Comparison of ENCODE assay signal across 17 cellular contexts in the genomic region with DNA sequence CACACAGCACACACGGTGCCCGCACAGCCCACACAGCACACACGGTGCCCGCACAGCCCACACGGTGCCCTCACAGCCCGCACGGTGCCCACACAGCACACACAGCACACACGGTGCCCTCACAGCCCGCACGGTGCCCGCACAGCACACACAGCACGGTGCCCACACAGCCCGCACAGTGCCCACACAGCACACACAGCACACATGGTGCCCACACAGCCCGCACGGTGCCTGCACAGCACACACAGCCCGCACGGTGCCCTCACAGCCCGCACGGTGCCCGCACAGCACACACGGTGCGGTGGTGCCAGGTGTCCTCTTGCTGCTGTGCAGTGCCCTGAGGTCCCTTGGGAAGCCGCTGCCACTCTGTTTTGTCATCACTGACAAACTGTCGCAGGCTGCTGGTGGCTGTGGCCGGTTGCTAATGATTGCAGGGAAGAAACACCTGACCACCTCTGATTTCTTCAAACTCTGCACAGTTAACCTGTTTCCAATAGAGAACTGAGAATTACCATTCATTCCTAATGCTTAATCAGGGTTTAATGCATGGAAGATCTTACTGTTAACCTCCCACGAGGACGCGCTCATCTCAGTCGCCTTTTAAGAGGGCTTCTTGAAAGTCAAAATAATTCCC.
DNase-seq lines count a peak whose midpoint lies in the region; ATAC-seq lines count a peak whose summit lies in the region.
"Had no signal": no experiment of that assay in that cellular context is flagged by ENCODE, and none has a peak within 500 bp of the region (broad histone marks: within the 10 kb centered on the region; RNA-seq: fewer than 3 reads in every experiment).

No MANE protein-coding gene starts in this region.

- CTCF ChIA-PET in activated naive CD4-positive, alpha-beta T cell treated with anti-CD3 and anti-CD28 coated beads for 36 hours (lab: Charles Lee), result no interaction called here

- H3K18ac ChIP-seq in neuronal stem cell (ENCODE audit: low read length), result peak overlapping the region; percentile 11

- no peak overlapping the region for H3K4me2 ChIP-seq in neuronal stem cell (ENCODE audit: insufficient read depth, low read length, poor library complexity, severe bottlenecking)

- H2BK15ac ChIP-seq in neuronal stem cell (ENCODE audit: low read length), result no peak overlapping the region

- H3K14ac ChIP-seq in neuronal stem cell (ENCODE audit: low read length), result no peak overlapping the region

- peaks cover 0 to 2% of the 10 kb centered on the region in 2 donors for H3K36me3 ChIP-seq in neuronal stem cell (replicated peaks in 1 of 2; ENCODE audit: control insufficient read depth in 2 of 2, insufficient read depth in 2 of 2, low read length in 2 of 2)
- H3K36me3 ChIP-seq: heart left ventricle, uterus had no signal

- no peak overlapping the region for H2BK12ac ChIP-seq in neuronal stem cell (ENCODE audit: low read length)

- intact Hi-C loops in activated naive CD4-positive, alpha-beta T cell treated with anti-CD3 and anti-CD28 coated beads for 36 hours (cut with micrococcal nuclease), result no loop called here

- H3K36me3 Mint-ChIP-seq in activated naive CD4-positive, alpha-beta T cell treated with anti-CD3 and anti-CD28 coated beads for 36 hours (ENCODE audit: low read depth), result no peaks in the 10 kb centered on the region

- H3K23ac ChIP-seq in neuronal stem cell (ENCODE audit: low read depth, low read length, poor library complexity), result peak overlapping the region; percentile 95

- H2BK120ac ChIP-seq in neuronal stem cell (ENCODE audit: low read depth, low read length), result no peak overlapping the region

- peaks cover 0 to 2% of the 10 kb centered on the region in 2 donors for H3K9me3 ChIP-seq in neuronal stem cell (replicated peaks in 1 of 2; ENCODE audit: control insufficient read depth in 2 of 2, insufficient read depth in 1 of 2, low read depth in 1 of 2, low read length in 2 of 2)
- H3K9me3 ChIP-seq: heart left ventricle, uterus had no signal

- no peak overlapping the region for H3K4me3 Mint-ChIP-seq in activated naive CD4-positive, alpha-beta T cell treated with anti-CD3 and anti-CD28 coated beads for 36 hours
- H3K4me3 Mint-ChIP-seq: activated CD4-positive, alpha-beta memory T cell treated with anti-CD3 and anti-CD28 coated beads, Interleukin-2, amount 10 ng/mL, durations not matched to agents 7 days and 5 days; nephron progenitor cell had no signal

- no peaks in the 10 kb centered on the region for H3K79me1 ChIP-seq in neuronal stem cell (ENCODE audit: low read depth, low read length)

- H3K4me1 ChIP-seq in neuronal stem cell (ENCODE audit: control insufficient read depth in 2 of 2, insufficient read depth in 1 of 2, low read depth in 1 of 2, low read length in 2 of 2), result peaks cover 0 to 2% of the 10 kb centered on the region in 2 donors
- H3K4me1 ChIP-seq: heart left ventricle, uterus had no signal

- H3K4ac ChIP-seq in neuronal stem cell (ENCODE audit: low read length), result no peak overlapping the region

- no peak overlapping the region for H2AK5ac ChIP-seq in neuronal stem cell (ENCODE audit: low read depth, low read length)

- peak; percentile 69 for ATAC-seq in GM21423 (IDR thresholded peaks at IDR 0.05; ENCODE audit: unreplicated experiment)
- ATAC-seq: HCT116, heart left ventricle had no signal

- H2AFZ ChIP-seq in neuronal stem cell (ENCODE audit: low read length), result no peak overlapping the region

- H3K4me1 Mint-ChIP-seq in activated naive CD4-positive, alpha-beta T cell treated with anti-CD3 and anti-CD28 coated beads for 36 hours (ENCODE audit: low read depth), result no peaks in the 10 kb centered on the region
- H3K4me1 Mint-ChIP-seq: activated CD4-positive, alpha-beta memory T cell treated with anti-CD3 and anti-CD28 coated beads, Interleukin-2, amount 10 ng/mL, durations not matched to agents 7 days and 5 days; nephron progenitor cell had no signal

- no peaks in the 10 kb centered on the region for H3K9me3 Mint-ChIP-seq in activated naive CD4-positive, alpha-beta T cell treated with anti-CD3 and anti-CD28 coated beads for 36 hours
- H3K9me3 Mint-ChIP-seq: activated CD4-positive, alpha-beta memory T cell treated with anti-CD3 and anti-CD28 coated beads, Interleukin-2, amount 10 ng/mL, durations not matched to agents 7 days and 5 days; nephron progenitor cell had no signal

- no peak overlapping the region for H4K91ac ChIP-seq in neuronal stem cell (ENCODE audit: low read depth, low read length, poor library complexity)

- peak overlapping the region; percentile 34 for H3K9ac ChIP-seq in neuronal stem cell (ENCODE audit: low read depth, low read length, poor library complexity)

- no peak overlapping the region for H3K27ac Mint-ChIP-seq in activated naive CD4-positive, alpha-beta T cell treated with anti-CD3 and anti-CD28 coated beads for 36 hours
- H3K27ac Mint-ChIP-seq: activated CD4-positive, alpha-beta memory T cell treated with anti-CD3 and anti-CD28 coated beads, Interleukin-2, amount 10 ng/mL, durations not matched to agents 7 days and 5 days; nephron progenitor cell had no signal

- no CpG with 5 or more reads among the region's 29 CpGs for WGBS in neuronal stem cell (ENCODE audit: extremely low coverage in 2 of 2, insufficient read length in 2 of 2, insufficient replicate concordance in 1 of 2), 2 donors

- no peaks in the 10 kb centered on the region for H3K27me3 Mint-ChIP-seq in activated naive CD4-positive, alpha-beta T cell treated with anti-CD3 and anti-CD28 coated beads for 36 hours (ENCODE audit: low read depth)
- H3K27me3 Mint-ChIP-seq: activated CD4-positive, alpha-beta memory T cell treated with anti-CD3 and anti-CD28 coated beads, Interleukin-2, amount 10 ng/mL, durations not matched to agents 7 days and 5 days had no signal

- H3K27ac ChIP-seq in neuronal stem cell (replicated peaks; ENCODE audit: low read length), result no peak overlapping the region
- H3K27ac ChIP-seq: heart left ventricle, HL-60, uterus had no signal

- DNase-seq in NCI-H510A treated with DMSO at 0.1 percent for 48 hours (lab: John Stamatoyannopoulos, UW) (peak; percentile 23), NCI-H510A (lab: John Stamatoyannopoulos, UW) (no peak), NCI-H345 treated with DMSO at 0.1 percent for 48 hours (lab: John Stamatoyannopoulos, UW; ENCODE audit: unreplicated experiment) (peak; percentile 11), neuronal stem cell (ENCODE audit: low spot score) (no peak), GOT3 (lab: John Stamatoyannopoulos, UW) (no peak), NCI-H1092 treated with DMSO at 0.1 percent for 48 hours (lab: John Stamatoyannopoulos, UW) (no peak)
- DNase-seq in activated naive CD4-positive, alpha-beta T cell treated with anti-CD3 and anti-CD28 coated beads for 36 hours, result no peak
- DNase-seq: activated CD4-positive, alpha-beta memory T cell treated with anti-CD3 and anti-CD28 coated beads, Interleukin-2, amount 10 ng/mL, durations not matched to agents 7 days and 5 days; KBM-7; NCI-H1048; NCI-H446 treated with DMSO at 0.1 percent for 48 hours; nephron progenitor cell; uterus had no signal

- H4K8ac ChIP-seq in neuronal stem cell (ENCODE audit: low read depth, low read length), result peak overlapping the region; percentile 87

- no peak overlapping the region for H2BK5ac ChIP-seq in neuronal stem cell (ENCODE audit: low read length)

- H3K4me3 ChIP-seq in neuronal stem cell (ENCODE audit: low read length in 2 of 2), result peak overlapping the region in 1 of 2 donors; percentile 60
- H3K4me3 ChIP-seq: heart left ventricle, uterus had no signal

- no peaks in the 10 kb centered on the region for H3K27me3 ChIP-seq in neuronal stem cell (ENCODE audit: control insufficient read depth in 3 of 3, insufficient read depth in 3 of 3, low read depth in 1 of 3, low read length in 3 of 3)
- H3K27me3 ChIP-seq: heart left ventricle, uterus had no signal

Comparison
In these comparisons a context has a peak if more than half of its experiments do, and no peak if none do; other contexts are left out.
1. DNase-seq: peak in NCI-H510A treated with DMSO at 0.1 percent for 48 hours (single experiment) and NCI-H345 treated with DMSO at 0.1 percent for 48 hours (single experiment); none in NCI-H510A (single experiment), neuronal stem cell (single experiment), activated naive CD4-positive, alpha-beta T cell treated with anti-CD3 and anti-CD28 coated beads for 36 hours (single experiment), GOT3 (single experiment) and NCI-H1092 treated with DMSO at 0.1 percent for 48 hours (single experiment).